ENCODE assay signal across 15 cellular contexts in genomic region chr12:19988457-19988856, GRCh38.
DNase-seq lines count a peak whose midpoint lies in the region; ATAC-seq and TF ChIP-seq lines count a peak whose summit lies in the region.
"Had no signal": no experiment of that assay in that cellular context is flagged by ENCODE, and none has a peak within 500 bp of the region (broad histone marks: within the 10 kb centered on the region; RNA-seq: fewer than 3 reads in every experiment).

No MANE protein-coding gene starts in this region.

- H3K36me3 Mint-ChIP-seq in brain = no peaks in the 10 kb centered on the region
- H3K36me3 Mint-ChIP-seq in activated T-cell treated with anti-CD3 and anti-CD28 coated beads, Interleukin-2, amount 50 U/mL, for 4 hours (ENCODE audit: insufficient read depth) = no peaks in the 10 kb centered on the region

- peak overlapping the region in 2 of 3 donors; percentile 19 to 73 for H3K27ac ChIP-seq in thyroid gland
- H3K27ac ChIP-seq: breast epithelium, SJCRH30 had no signal

- peak overlapping the region in 4 of 5 experiments; percentile 2 to 84 (median 34) for H3K27ac Mint-ChIP-seq in brain
- H3K27ac Mint-ChIP-seq: activated CD4-positive, alpha-beta memory T cell treated with anti-CD3 and anti-CD28 coated beads, Interleukin-2, amount 10 ng/mL, durations not matched to agents 7 days and 5 days; endodermal cell; stimulated activated naive CD8-positive, alpha-beta T cell treated with anti-CD3 and anti-CD28 coated beads, Interleukin-15, Interleukin-2, amounts not matched to agents 100 ng/mL and 50 ng/mL, for 24 hours had no signal

- no peaks in the 10 kb centered on the region for H3K27me3 ChIP-seq in thyroid gland
- H3K27me3 ChIP-seq: breast epithelium, SJCRH30 had no signal

- TF ChIP-seq CTCF in brain (conservative IDR thresholded peaks at IDR 0.05) (no peak), mucosa of descending colon (IDR thresholded peaks at IDR 0.05) (no peak), thyroid gland (IDR thresholded peaks at IDR 0.05) (no peak)

- H3K9me3 Mint-ChIP-seq in brain = peaks cover 0 to 5% (median under 1%) of the 10 kb centered on the region in 5 experiments
- peaks cover under 1% of the 10 kb centered on the region for H3K9me3 Mint-ChIP-seq in activated T-cell treated with anti-CD3 and anti-CD28 coated beads, Interleukin-2, amount 50 U/mL, for 4 hours
- H3K9me3 Mint-ChIP-seq: activated CD4-positive, alpha-beta memory T cell treated with anti-CD3 and anti-CD28 coated beads, Interleukin-2, amount 10 ng/mL, durations not matched to agents 7 days and 5 days; endodermal cell had no signal

- H3K4me3 ChIP-seq in mucosa of descending colon = no peak overlapping the region
- H3K4me3 ChIP-seq in thyroid gland (replicated peaks in 1 of 3) = no peak overlapping the region
- H3K4me3 ChIP-seq: breast epithelium, SJCRH30 had no signal

- H3K27me3 Mint-ChIP-seq in brain = no peaks in the 10 kb centered on the region
- no peaks in the 10 kb centered on the region for H3K27me3 Mint-ChIP-seq in activated T-cell treated with anti-CD3 and anti-CD28 coated beads, Interleukin-2, amount 50 U/mL, for 4 hours (ENCODE audit: low read depth)
- H3K27me3 Mint-ChIP-seq: activated CD4-positive, alpha-beta memory T cell treated with anti-CD3 and anti-CD28 coated beads, Interleukin-2, amount 10 ng/mL, durations not matched to agents 7 days and 5 days; stimulated activated naive CD8-positive, alpha-beta T cell treated with anti-CD3 and anti-CD28 coated beads, Interleukin-15, Interleukin-2, amounts not matched to agents 100 ng/mL and 50 ng/mL, for 24 hours had no signal

- H3K36me3 ChIP-seq in mucosa of descending colon (ENCODE audit: low read depth) (no peaks in the 10 kb centered on the region), thyroid gland (no peaks in the 10 kb centered on the region)
- H3K36me3 ChIP-seq: breast epithelium, SJCRH30 had no signal

- no peak for TF ChIP-seq POLR2A in thyroid gland (IDR thresholded peaks at IDR 0.05)

- WGBS in thyroid gland, 2 donors = 15 to 28% methylated on average over 3 of the region's 3 CpGs

- intact Hi-C loops in mucosa of descending colon (cut with DNase I, micrococcal nuclease) (no loop called here), thyroid gland (cut with DNase I) (no loop called here)

- DNase-seq in NCI-H748 (lab: John Stamatoyannopoulos, UW; ENCODE audit: unreplicated experiment) (peak; percentile 5), NCI-H748 treated with DMSO at 0.1 percent for 48 hours (lab: John Stamatoyannopoulos, UW) (no peak), mucosa of descending colon (peak in 1 of 3 donors; percentile 19), thyroid gland (no peak), foreskin melanocyte (no peak)
- no peak for DNase-seq in activated T-cell treated with anti-CD3 and anti-CD28 coated beads, Interleukin-2, amount 50 U/mL, for 4 hours
- DNase-seq: activated CD4-positive, alpha-beta memory T cell treated with anti-CD3 and anti-CD28 coated beads, Interleukin-2, amount 10 ng/mL, durations not matched to agents 7 days and 5 days; endodermal cell; Karpas-422; NCI-H2029 treated with DMSO at 0.1 percent for 48 hours; SJCRH30 had no signal

- H3K9me3 ChIP-seq in mucosa of descending colon (no peaks in the 10 kb centered on the region), thyroid gland (no peaks in the 10 kb centered on the region)
- H3K9me3 ChIP-seq: breast epithelium, SJCRH30 had no signal

- H3K4me1 ChIP-seq in mucosa of descending colon (ENCODE audit: low read depth) (peaks cover 4% of the 10 kb centered on the region), thyroid gland (peaks cover 6 to 12% of the 10 kb centered on the region in 2 donors)
- H3K4me1 ChIP-seq: breast epithelium had no signal

- peak overlapping the region in 1 of 5 experiments; percentile 17 for H3K4me3 Mint-ChIP-seq in brain
- H3K4me3 Mint-ChIP-seq in activated T-cell treated with anti-CD3 and anti-CD28 coated beads, Interleukin-2, amount 50 U/mL, for 4 hours = no peak overlapping the region
- H3K4me3 Mint-ChIP-seq: activated CD4-positive, alpha-beta memory T cell treated with anti-CD3 and anti-CD28 coated beads, Interleukin-2, amount 10 ng/mL, durations not matched to agents 7 days and 5 days; endodermal cell; stimulated activated naive CD8-positive, alpha-beta T cell treated with anti-CD3 and anti-CD28 coated beads, Interleukin-15, Interleukin-2, amounts not matched to agents 100 ng/mL and 50 ng/mL, for 24 hours had no signal

- peak; percentile 11 for ATAC-seq in mucosa of descending colon
- no peak for ATAC-seq in HG02763 (IDR thresholded peaks at IDR 0.05; ENCODE audit: unreplicated experiment)
- no peak for ATAC-seq in activated T-cell treated with anti-CD3 and anti-CD28 coated beads, Interleukin-2, amount 50 U/mL, for 4 hours

- H3K4me1 Mint-ChIP-seq in brain = peaks cover 18% of the 10 kb centered on the region
- H3K4me1 Mint-ChIP-seq in activated T-cell treated with anti-CD3 and anti-CD28 coated beads, Interleukin-2, amount 50 U/mL, for 4 hours (ENCODE audit: low read depth) = no peaks in the 10 kb centered on the region
- H3K4me1 Mint-ChIP-seq: activated CD4-positive, alpha-beta memory T cell treated with anti-CD3 and anti-CD28 coated beads, Interleukin-2, amount 10 ng/mL, durations not matched to agents 7 days and 5 days had no signal
